ENCODE assay signal across 11 cellular contexts in genomic region chr3:152236741-152237140, GRCh38. TPM values are rescaled to one million over a fixed set of nuclear protein-coding genes. Genes with fewer than 3 reads are reported as not detected.
DNase-seq lines count a peak whose midpoint lies in the region; TF ChIP-seq lines count a peak whose summit lies in the region.
"Had no signal": no experiment of that assay in that cellular context is flagged by ENCODE, and none has a peak within 500 bp of the region (broad histone marks: within the 10 kb centered on the region; RNA-seq: fewer than 3 reads in every experiment).

No MANE protein-coding gene starts in this region.

- peaks cover 84% of the 10 kb centered on the region for H3K4me1 Mint-ChIP-seq in activated T-cell treated with anti-CD3 and anti-CD28 coated beads, Interleukin-2, amount 50 U/mL, for 24 hours (ENCODE audit: low read depth)
- H3K4me1 Mint-ChIP-seq in activated naive CD8-positive, alpha-beta T cell treated with anti-CD3 and anti-CD28 coated beads for 36 hours: peaks cover 76% of the 10 kb centered on the region
- H3K4me1 Mint-ChIP-seq in MCF 10A (ENCODE audit: insufficient read depth, unreplicated experiment): peaks cover 16% of the 10 kb centered on the region

- H3K4me3 Mint-ChIP-seq in activated T-cell treated with anti-CD3 and anti-CD28 coated beads, Interleukin-2, amount 50 U/mL, for 24 hours: peak overlapping the region; percentile 54
- H3K4me3 Mint-ChIP-seq in activated naive CD8-positive, alpha-beta T cell treated with anti-CD3 and anti-CD28 coated beads for 36 hours: peak overlapping the region; percentile 50
- no peak overlapping the region for H3K4me3 Mint-ChIP-seq in MCF 10A (ENCODE audit: unreplicated experiment)
- H3K4me3 Mint-ChIP-seq: T-helper 2 cell treated with Interferon-gamma antibody and Interleukin-4, amounts not matched to agents 5 μg/mL and 100 μg/mL, for 36 hours had no signal

- H3K4me3 ChIP-seq in Loucy (ENCODE audit: low read length, poor library complexity, severe bottlenecking): no peak overlapping the region
- H3K4me3 ChIP-seq: spleen had no signal

- TF ChIP-seq CTCF in Loucy (conservative IDR thresholded peaks at IDR 0.05; ENCODE audit: low read length) (no peak), MCF 10A (IDR thresholded peaks at IDR 0.05; ENCODE audit: unreplicated experiment) (no peak)

- POLR2A ChIA-PET in MCF 10A (lab: Yijun Ruan, JAX): interaction anchor here (0.7 to 2.2 kb wide), 3 partner anchors 10 to 311 kb away, joined by 3 to 8 read pairs (median 3); no protein-coding TSS in a partner anchor

- H3K4me2 ChIP-seq in Loucy (ENCODE audit: low read depth, low read length, poor library complexity, severe bottlenecking): no peak overlapping the region

- peaks cover 42% of the 10 kb centered on the region for H3K4me1 ChIP-seq in Loucy (ENCODE audit: insufficient read depth, low read length, poor library complexity, severe bottlenecking)

- no TSS peak for BruUV-seq in MCF 10A (replicated peaks; lab: Mats Ljungman, UMichigan)

- no peaks in the 10 kb centered on the region for H3K79me2 ChIP-seq in Loucy (ENCODE audit: insufficient read depth, low read length)

- no peak for DNase-seq in activated T-cell treated with anti-CD3 and anti-CD28 coated beads, Interleukin-2, amount 50 U/mL, for 24 hours
- no peak for DNase-seq in activated T-cell treated with anti-CD3 and anti-CD28 coated beads, Interleukin-2, amount 50 U/mL, for 48 hours
- no peak for DNase-seq in activated naive CD8-positive, alpha-beta T cell treated with anti-CD3 and anti-CD28 coated beads for 36 hours
- peak; percentile 28 for DNase-seq in renal cortical epithelial cell (ENCODE audit: low read depth)
- no peak for DNase-seq in mesenteric fat pad (ENCODE audit: low spot score)
- no peak for DNase-seq in stimulated activated CD4-positive, alpha-beta T cell treated with anti-CD3 and anti-CD28 coated beads, Interleukin-1b, Interleukin-23, amount 100 ng/mL, for 48 hours
- no peak for DNase-seq in MCF 10A (ENCODE audit: unreplicated experiment)
- DNase-seq: spleen had no signal

- peaks cover 7% of the 10 kb centered on the region for H3K9me3 Mint-ChIP-seq in activated T-cell treated with anti-CD3 and anti-CD28 coated beads, Interleukin-2, amount 50 U/mL, for 24 hours
- H3K9me3 Mint-ChIP-seq in activated naive CD8-positive, alpha-beta T cell treated with anti-CD3 and anti-CD28 coated beads for 36 hours: peaks cover 10% of the 10 kb centered on the region
- no peaks in the 10 kb centered on the region for H3K9me3 Mint-ChIP-seq in MCF 10A (ENCODE audit: unreplicated experiment)

- no peaks in the 10 kb centered on the region for H3K27me3 Mint-ChIP-seq in activated T-cell treated with anti-CD3 and anti-CD28 coated beads, Interleukin-2, amount 50 U/mL, for 24 hours
- H3K27me3 Mint-ChIP-seq in activated naive CD8-positive, alpha-beta T cell treated with anti-CD3 and anti-CD28 coated beads for 36 hours: no peaks in the 10 kb centered on the region
- no peaks in the 10 kb centered on the region for H3K27me3 Mint-ChIP-seq in MCF 10A (ENCODE audit: insufficient read depth, unreplicated experiment)
- H3K27me3 Mint-ChIP-seq: IgD-negative memory B cell had no signal

- H3K9ac ChIP-seq in Loucy (ENCODE audit: low read depth, low read length, poor library complexity, severe bottlenecking): no peak overlapping the region

- H2AFZ ChIP-seq in Loucy (ENCODE audit: low read length): peak overlapping the region; percentile 42; the same call in 1 of the 2 replicates

- H3K9me3 ChIP-seq in Loucy (ENCODE audit: insufficient read depth, low read depth, low read length): no peaks in the 10 kb centered on the region
- H3K9me3 ChIP-seq: spleen had no signal

- intact Hi-C loops in MCF 10A (cut with micrococcal nuclease): loop anchor here (5.0 kb wide), 1 partner anchor 789 kb away; no protein-coding TSS in a partner anchor

- H3K9me2 ChIP-seq in Loucy (replicated peaks; ENCODE audit: low read depth, low read length): no peaks in the 10 kb centered on the region

- peaks cover 4% of the 10 kb centered on the region; the same call in 1 of the 2 replicates for H3F3A ChIP-seq in Loucy (ENCODE audit: low read depth)

- H3K27ac Mint-ChIP-seq in activated T-cell treated with anti-CD3 and anti-CD28 coated beads, Interleukin-2, amount 50 U/mL, for 24 hours: peak overlapping the region; percentile 91
- peak overlapping the region; percentile 88 for H3K27ac Mint-ChIP-seq in activated naive CD8-positive, alpha-beta T cell treated with anti-CD3 and anti-CD28 coated beads for 36 hours
- no peak overlapping the region for H3K27ac Mint-ChIP-seq in MCF 10A (ENCODE audit: low read depth, unreplicated experiment)
- H3K27ac Mint-ChIP-seq: IgD-negative memory B cell; T-helper 2 cell treated with Interferon-gamma antibody and Interleukin-4, amounts not matched to agents 5 μg/mL and 100 μg/mL, for 36 hours had no signal

- peaks cover 3% of the 10 kb centered on the region for H3K36me3 Mint-ChIP-seq in activated T-cell treated with anti-CD3 and anti-CD28 coated beads, Interleukin-2, amount 50 U/mL, for 24 hours (ENCODE audit: low read depth)
- peaks cover 16% of the 10 kb centered on the region for H3K36me3 Mint-ChIP-seq in activated naive CD8-positive, alpha-beta T cell treated with anti-CD3 and anti-CD28 coated beads for 36 hours
- H3K36me3 Mint-ChIP-seq in MCF 10A (ENCODE audit: insufficient read depth, unreplicated experiment): no peaks in the 10 kb centered on the region
- H3K36me3 Mint-ChIP-seq: IgD-negative memory B cell had no signal

- H3K27me3 ChIP-seq in Loucy (ENCODE audit: insufficient read depth, low read length, poor library complexity, severe bottlenecking): no peaks in the 10 kb centered on the region
- H3K27me3 ChIP-seq: spleen had no signal

- no peaks in the 10 kb centered on the region for H3K36me3 ChIP-seq in Loucy (ENCODE audit: insufficient read depth, low read length)
- H3K36me3 ChIP-seq: spleen had no signal

- CTCF ChIA-PET in MCF 10A (lab: Yijun Ruan, JAX): interaction anchor here (0.7 kb wide), 1 partner anchor 805 kb away, joined by 3 read pairs; no protein-coding TSS in a partner anchor

- no peaks in the 10 kb centered on the region for H4K20me1 ChIP-seq in Loucy (ENCODE audit: insufficient read depth, low read length, poor library complexity, severe bottlenecking)

RNA-seq across cellular contexts. Expression of gene MBNL1, which starts 32.0 kb away (rescaled TPM):
- total RNA-seq in activated naive CD8-positive, alpha-beta T cell treated with anti-CD3 and anti-CD28 coated beads for 36 hours: 100 to 1,000 TPM; 385 to 392 TPM
- total RNA-seq in renal cortical epithelial cell (76.8 and 110 TPM in 2 replicates), mesenteric fat pad (284 TPM), MCF 10A (2022) (114 and 139 TPM in 2 replicates)
